ENCODE assay signal across 1 cellular context in the genomic region with DNA sequence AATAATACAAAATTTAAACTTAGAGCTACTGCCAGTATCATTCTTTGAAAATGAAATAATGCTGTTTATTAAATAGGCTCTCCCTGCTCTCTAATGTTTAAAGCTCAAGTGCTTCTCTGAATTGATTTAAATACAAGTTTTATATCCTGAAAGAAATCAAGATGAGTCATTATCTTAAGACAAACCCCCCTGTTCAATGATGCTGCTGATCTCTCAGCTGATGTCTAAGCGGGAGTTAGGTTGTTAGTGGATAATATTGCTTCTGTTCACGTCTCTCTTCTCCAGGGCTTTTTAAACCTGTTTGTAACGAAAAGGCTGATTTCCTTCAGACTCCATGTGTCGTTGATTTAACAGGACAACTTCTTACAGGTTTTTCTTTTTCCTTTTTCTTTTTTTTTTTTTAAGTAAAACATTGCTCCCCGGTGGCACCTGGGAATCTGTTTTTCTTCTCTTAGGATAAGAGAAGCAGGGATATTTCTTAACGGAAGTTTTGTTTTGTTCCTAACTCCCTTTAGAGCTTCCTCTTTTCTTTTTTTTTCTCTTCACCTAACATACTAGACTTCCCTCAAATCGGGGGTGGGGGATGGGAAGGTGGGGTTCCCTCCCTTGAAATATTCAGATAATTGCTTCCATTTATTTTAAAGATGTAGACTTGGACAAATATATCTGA.
TF ChIP-seq lines count a peak whose summit lies in the region.

No MANE protein-coding gene starts in this region.

TF ChIP-seq in HepG2, 621 proteins besides CTCF, POLR2A, EP300 and RAD21 (continued from another document):
- TF ChIP-seq, protein P1, sequence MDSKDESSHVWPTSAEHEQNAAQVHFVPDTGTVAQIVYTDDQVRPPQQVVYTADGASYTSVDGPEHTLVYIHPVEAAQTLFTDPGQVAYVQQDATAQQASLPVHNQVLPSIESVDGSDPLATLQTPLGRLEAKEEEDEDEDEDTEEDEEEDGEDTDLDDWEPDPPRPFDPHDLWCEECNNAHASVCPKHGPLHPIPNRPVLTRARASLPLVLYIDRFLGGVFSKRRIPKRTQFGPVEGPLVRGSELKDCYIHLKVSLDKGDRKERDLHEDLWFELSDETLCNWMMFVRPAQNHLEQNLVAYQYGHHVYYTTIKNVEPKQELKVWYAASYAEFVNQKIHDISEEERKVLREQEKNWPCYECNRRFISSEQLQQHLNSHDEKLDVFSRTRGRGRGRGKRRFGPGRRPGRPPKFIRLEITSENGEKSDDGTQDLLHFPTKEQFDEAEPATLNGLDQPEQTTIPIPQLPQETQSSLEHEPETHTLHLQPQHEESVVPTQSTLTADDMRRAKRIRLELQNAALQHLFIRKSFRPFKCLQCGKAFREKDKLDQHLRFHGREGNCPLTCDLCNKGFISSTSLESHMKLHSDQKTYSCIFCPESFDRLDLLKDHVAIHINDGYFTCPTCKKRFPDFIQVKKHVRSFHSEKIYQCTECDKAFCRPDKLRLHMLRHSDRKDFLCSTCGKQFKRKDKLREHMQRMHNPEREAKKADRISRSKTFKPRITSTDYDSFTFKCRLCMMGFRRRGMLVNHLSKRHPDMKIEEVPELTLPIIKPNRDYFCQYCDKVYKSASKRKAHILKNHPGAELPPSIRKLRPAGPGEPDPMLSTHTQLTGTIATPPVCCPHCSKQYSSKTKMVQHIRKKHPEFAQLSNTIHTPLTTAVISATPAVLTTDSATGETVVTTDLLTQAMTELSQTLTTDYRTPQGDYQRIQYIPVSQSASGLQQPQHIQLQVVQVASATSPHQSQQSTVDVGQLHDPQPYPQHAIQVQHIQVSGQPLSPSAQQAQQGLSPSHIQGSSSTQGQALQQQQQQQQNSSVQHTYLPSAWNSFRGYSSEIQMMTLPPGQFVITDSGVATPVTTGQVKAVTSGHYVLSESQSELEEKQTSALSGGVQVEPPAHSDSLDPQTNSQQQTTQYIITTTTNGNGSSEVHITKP (CRISPR knock-in tag; IDR thresholded peaks at IDR 0.05; ENCODE audit: low read depth): no peak
